ENCODE assay signal across 1 cellular context in genomic region chr15:27449041-27449440, GRCh38.
TF ChIP-seq lines count a peak whose summit lies in the region.

No MANE protein-coding gene starts in this region.

TF ChIP-seq in GM23338, 12 proteins besides CTCF, POLR2A, EP300 and RAD21 (continued from another document):
- TF ChIP-seq ZNF462 (CRISPR knock-in tag; IDR thresholded peaks at IDR 0.05) (no peak), REST (IDR thresholded peaks at IDR 0.05; ENCODE audit: unreplicated experiment) (no peak), EZH2phosphoT487 (IDR thresholded peaks at IDR 0.05; ENCODE audit: unreplicated experiment) (no peak), ZNF114 (CRISPR knock-in tag; IDR thresholded peaks at IDR 0.05) (no peak), ETS1 (IDR thresholded peaks at IDR 0.05) (no peak), ZNF331 (CRISPR knock-in tag; IDR thresholded peaks at IDR 0.05; ENCODE audit: low read depth) (no peak), NANOG (IDR thresholded peaks at IDR 0.05; ENCODE audit: borderline replicate concordance) (no peak), JUNB (IDR thresholded peaks at IDR 0.05; ENCODE audit: unreplicated experiment) (no peak), POLR2AphosphoS5 (IDR thresholded peaks at IDR 0.05; ENCODE audit: low read depth) (no peak), STAT1 (IDR thresholded peaks at IDR 0.05; ENCODE audit: unreplicated experiment) (no peak)
